Comparison of ENCODE assay signal across 24 cellular contexts in the genomic region with DNA sequence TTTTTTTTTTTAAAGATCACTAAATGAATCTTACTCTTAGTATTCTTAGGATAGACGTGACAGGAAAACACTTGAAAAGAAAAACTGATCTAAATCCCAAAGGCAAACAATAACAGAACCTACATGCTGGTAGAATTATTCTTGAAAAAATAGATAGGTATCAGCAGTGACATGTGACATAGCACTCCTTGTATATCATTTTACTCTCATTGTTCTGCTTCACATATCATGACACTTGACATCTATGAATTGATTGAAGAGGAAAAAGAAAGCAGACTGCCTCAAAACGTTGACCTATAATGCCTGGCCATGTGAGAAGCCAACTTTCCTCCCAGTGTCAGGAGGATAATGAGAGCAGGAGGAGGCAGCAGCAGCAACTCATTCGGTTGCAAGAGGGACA.
"Had no signal": no experiment of that assay in that cellular context is flagged by ENCODE, and none has a peak within 500 bp of the region (broad histone marks: within the 10 kb centered on the region; RNA-seq: fewer than 3 reads in every experiment).

No MANE protein-coding gene starts in this region.

- H3K27me3 Mint-ChIP-seq: naive thymus-derived CD8-positive, alpha-beta T cell; natural killer cell treated with Interleukin-12 subunit alpha and Interleukin-12 subunit beta and Interleukin-15 and Interleukin-18, amount 100 ng/mL, for 72 hours; progenitor cell of endocrine pancreas; stimulated activated memory B cell treated with anti-CD40 and anti-IgM and Interleukin-4, amounts not matched to agents 10 μg/mL and 1 μg/mL and 100 μg/mL, for 72 hours had no signal

- H3K27ac Mint-ChIP-seq: naive thymus-derived CD8-positive, alpha-beta T cell; natural killer cell treated with Interleukin-12 subunit alpha and Interleukin-12 subunit beta and Interleukin-15 and Interleukin-18, amount 100 ng/mL, for 72 hours; nephron progenitor cell; neural progenitor cell; progenitor cell of endocrine pancreas; stimulated activated memory B cell treated with anti-CD40 and anti-IgM and Interleukin-4, amounts not matched to agents 10 μg/mL and 1 μg/mL and 100 μg/mL, for 72 hours had no signal

- H3K9me3 Mint-ChIP-seq: nephron progenitor cell had no signal

- H3K4me1 Mint-ChIP-seq: naive thymus-derived CD8-positive, alpha-beta T cell; nephron progenitor cell; neural progenitor cell; stimulated activated memory B cell treated with anti-CD40 and anti-IgM and Interleukin-4, amounts not matched to agents 10 μg/mL and 1 μg/mL and 100 μg/mL, for 72 hours had no signal

- H3K4me3 Mint-ChIP-seq: naive thymus-derived CD8-positive, alpha-beta T cell; natural killer cell treated with Interleukin-12 subunit alpha and Interleukin-12 subunit beta and Interleukin-15 and Interleukin-18, amount 100 ng/mL, for 72 hours; nephron progenitor cell; neural progenitor cell; stimulated activated memory B cell treated with anti-CD40 and anti-IgM and Interleukin-4, amounts not matched to agents 10 μg/mL and 1 μg/mL and 100 μg/mL, for 72 hours had no signal

- DNase-seq: naive thymus-derived CD8-positive, alpha-beta T cell; nephron progenitor cell; occipital lobe; ovary; psoas muscle; right cardiac atrium; right lobe of liver; sigmoid colon; spleen; stimulated activated CD4-positive, alpha-beta T cell treated with anti-CD3 and anti-CD28 coated beads, Interleukin-12 subunit alpha, Interleukin-12 subunit beta, amount 100 ng/mL, for 4 hours; stimulated activated CD4-positive, alpha-beta T cell treated with anti-CD3 and anti-CD28 coated beads, Interleukin-1b, Interleukin-23, amount 100 ng/mL, for 48 hours; stimulated activated CD4-positive, alpha-beta T cell treated with anti-CD3 and anti-CD28 coated beads, Interleukin-4, amount 100 ng/mL, for 1 hour; stimulated activated CD4-positive, alpha-beta T cell treated with anti-CD3 and anti-CD28 coated beads, Interleukin-4, amount 100 ng/mL, for 4 hours; stimulated activated CD8-positive, alpha-beta memory T cell treated with anti-CD3 and anti-CD28 coated beads, Interleukin-4, amount 100 ng/mL, for 48 hours; stimulated activated naive CD4-positive, alpha-beta T cell; stimulated activated naive CD8-positive, alpha-beta T cell treated with anti-CD3 and anti-CD28 coated beads, Interleukin-15, Interleukin-2, amounts not matched to agents 100 U/mL and 50 U/mL, for 24 hours; stomach; thyroid gland; trophoblast cell; upper lobe of left lung had no signal

- ATAC-seq: naive thymus-derived CD8-positive, alpha-beta T cell; natural killer cell treated with Interleukin-12 subunit alpha and Interleukin-12 subunit beta and Interleukin-15 and Interleukin-18, amount 100 ng/mL, for 72 hours; psoas muscle; right cardiac atrium; right lobe of liver; stimulated activated memory B cell treated with anti-CD40 and anti-IgM and Interleukin-4, amounts not matched to agents 10 μg/mL and 1 μg/mL and 100 μg/mL, for 72 hours; stimulated activated naive CD8-positive, alpha-beta T cell treated with anti-CD3 and anti-CD28 coated beads, Interleukin-15, Interleukin-2, amounts not matched to agents 100 U/mL and 50 U/mL, for 24 hours had no signal
